ENCODE assay signal across 1 cellular context in the genomic region with DNA sequence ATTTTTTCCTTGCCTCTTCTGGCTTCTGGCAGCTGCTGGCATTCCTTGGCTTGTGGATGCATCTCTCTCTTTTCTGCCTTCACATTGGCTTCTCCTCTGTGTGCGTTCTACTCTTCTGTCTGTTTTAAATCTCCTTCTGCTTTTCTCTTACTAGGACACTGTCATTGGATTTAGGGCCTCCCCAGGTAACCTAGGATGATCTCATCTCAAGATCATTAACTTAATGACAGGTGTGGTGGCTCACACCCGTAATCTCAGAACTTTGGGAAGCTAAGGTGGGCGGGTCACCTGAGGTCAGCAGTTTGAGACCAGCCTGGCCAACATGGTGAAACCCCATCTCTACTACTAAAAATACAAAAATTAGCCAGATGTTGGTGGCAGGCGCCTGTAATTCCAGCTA.
TF ChIP-seq lines count a peak whose summit lies in the region.

No MANE protein-coding gene starts in this region.

TF ChIP-seq in HEK293, 187 proteins besides CTCF, POLR2A, EP300 and RAD21 (continued from another document):
- TF ChIP-seq ZNF148 (tag by site-specific recombination; IDR thresholded peaks at IDR 0.05; ENCODE audit: borderline replicate concordance) (no peak), HOXC10 (CRISPR knock-in tag; IDR thresholded peaks at IDR 0.05) (no peak), PRDM6 (tag by site-specific recombination; IDR thresholded peaks at IDR 0.05) (no peak), KLF9 (tag by site-specific recombination; IDR thresholded peaks at IDR 0.05; ENCODE audit: low read depth) (no peak), ZNF416 (tag by site-specific recombination; IDR thresholded peaks at IDR 0.05) (no peak)
